17 cellular contexts compared by ENCODE assay signal in the genomic region with DNA sequence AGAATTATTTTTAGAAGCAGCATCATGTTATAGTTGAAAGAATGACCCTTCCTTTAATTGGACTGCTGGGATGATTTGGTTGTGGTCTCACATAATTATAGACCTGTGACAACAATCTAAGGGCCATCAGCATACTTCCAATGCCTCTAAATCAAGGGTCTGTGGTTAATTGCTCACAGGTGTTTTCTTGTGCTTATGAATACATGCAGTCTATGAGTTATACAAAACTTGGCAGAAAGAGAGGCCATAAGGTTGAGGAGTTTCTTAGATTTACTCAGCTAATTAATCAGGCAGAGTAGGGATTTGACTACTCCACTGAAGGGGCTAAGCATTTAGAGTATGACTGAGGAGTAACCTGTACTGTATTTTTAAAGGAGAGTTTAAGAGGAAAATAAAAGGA. TPM values are rescaled to one million over a fixed set of nuclear protein-coding genes. Genes with fewer than 3 reads are reported as not detected.
A peak's percentile ranks its signal among the peaks of the same experiment; 100 is the strongest.
DNase-seq lines count a peak whose midpoint lies in the region; ATAC-seq, FAIRE-seq and TF ChIP-seq lines count a peak whose summit lies in the region.
"Had no signal": no experiment of that assay in that cellular context is flagged by ENCODE, and none has a peak within 500 bp of the region (broad histone marks: within the 10 kb centered on the region; RNA-seq: fewer than 3 reads in every experiment).

No MANE protein-coding gene starts in this region.

- CTCF ChIA-PET in activated CD4-positive, alpha-beta memory T cell treated with anti-CD3 and anti-CD28 coated beads for 36 hours (lab: Charles Lee): no interaction called here

- H3K4me1 Mint-ChIP-seq in activated CD4-positive, alpha-beta memory T cell treated with anti-CD3 and anti-CD28 coated beads for 36 hours (ENCODE audit: low read depth): peaks cover 7% of the 10 kb centered on the region

- H3K36me3 Mint-ChIP-seq in activated CD4-positive, alpha-beta memory T cell treated with anti-CD3 and anti-CD28 coated beads for 36 hours: no peaks in the 10 kb centered on the region
- H3K36me3 Mint-ChIP-seq: neural progenitor cell had no signal

- peak; percentile 64 for ATAC-seq in GM21723 (IDR thresholded peaks at IDR 0.05; ENCODE audit: unreplicated experiment)
- no peak for ATAC-seq in GM19452 (IDR thresholded peaks at IDR 0.05; ENCODE audit: unreplicated experiment)
- ATAC-seq: body of pancreas had no signal

- H3K9me3 Mint-ChIP-seq in activated CD4-positive, alpha-beta memory T cell treated with anti-CD3 and anti-CD28 coated beads for 36 hours: no peaks in the 10 kb centered on the region
- H3K9me3 Mint-ChIP-seq: neural progenitor cell; stimulated activated naive CD8-positive, alpha-beta T cell treated with anti-CD3 and anti-CD28 coated beads, Interleukin-15, Interleukin-2, amounts not matched to agents 100 ng/mL and 50 ng/mL, for 24 hours had no signal

- H3K27ac Mint-ChIP-seq in activated CD4-positive, alpha-beta memory T cell treated with anti-CD3 and anti-CD28 coated beads for 36 hours: no peak overlapping the region
- H3K27ac Mint-ChIP-seq: neural progenitor cell; stimulated activated naive CD8-positive, alpha-beta T cell treated with anti-CD3 and anti-CD28 coated beads, Interleukin-15, Interleukin-2, amounts not matched to agents 100 ng/mL and 50 ng/mL, for 24 hours had no signal

- no peak for FAIRE-seq in H54 (lab: Jason Lieb, UNC)
- no peak for FAIRE-seq in GM19239 (lab: Jason Lieb, UNC)
- FAIRE-seq: GM18507 had no signal

- no peak overlapping the region for H3K4me3 Mint-ChIP-seq in activated CD4-positive, alpha-beta memory T cell treated with anti-CD3 and anti-CD28 coated beads for 36 hours
- H3K4me3 Mint-ChIP-seq: neural progenitor cell; stimulated activated naive CD8-positive, alpha-beta T cell treated with anti-CD3 and anti-CD28 coated beads, Interleukin-15, Interleukin-2, amounts not matched to agents 100 ng/mL and 50 ng/mL, for 24 hours had no signal

- peaks cover 5% of the 10 kb centered on the region for H3K27me3 Mint-ChIP-seq in activated CD4-positive, alpha-beta memory T cell treated with anti-CD3 and anti-CD28 coated beads for 36 hours

- TF ChIP-seq POLR2A in H54 (IDR thresholded peaks at IDR 0.05; ENCODE audit: low read depth, low read length): no peak

- intact Hi-C loops in activated CD4-positive, alpha-beta memory T cell treated with anti-CD3 and anti-CD28 coated beads for 36 hours (cut with micrococcal nuclease): loop anchor here (5.0 kb wide), 1 partner anchor 63 kb away; no protein-coding TSS in a partner anchor

- TF ChIP-seq CTCF in fibroblast of mammary gland (conservative IDR thresholded peaks at IDR 0.05; ENCODE audit: control insufficient read depth, insufficient read depth, low read depth, low read length): no peak

- POLR2A ChIA-PET in activated CD4-positive, alpha-beta memory T cell treated with anti-CD3 and anti-CD28 coated beads for 36 hours (lab: Charles Lee): no interaction called here

- DNase-seq in DMS79 treated with DMSO at 0.1 percent for 48 hours (lab: John Stamatoyannopoulos, UW) (peak; percentile 99), NCI-H2227 treated with DMSO at 0.1 percent for 48 hours (lab: John Stamatoyannopoulos, UW) (peak; percentile 7), fibroblast of mammary gland (ENCODE audit: low read depth) (peak; percentile 71), H54 (ENCODE audit: insufficient read length, low spot score) (no peak), GM19239 (ENCODE audit: insufficient read length, low spot score) (no peak)
- no peak for DNase-seq in activated CD4-positive, alpha-beta memory T cell treated with anti-CD3 and anti-CD28 coated beads for 36 hours
- DNase-seq: activated CD4-positive, CD25-positive, alpha-beta regulatory T cell; activated T-cell treated with anti-CD3 and anti-CD28 coated beads, Interleukin-2, amount 50 U/mL, for 1 hour; body of pancreas; C1 segment of cervical spinal cord; NCI-H1694 treated with DMSO at 0.1 percent for 48 hours; SW 1271 had no signal

- H3K4me3 ChIP-seq in fibroblast of mammary gland (ENCODE audit: control insufficient read depth, low read depth, low read length): no peak overlapping the region
- H3K4me3 ChIP-seq: body of pancreas, neural progenitor cell had no signal

RNA-seq across cellular contexts. Expression of a gene that starts 37.0 kb away (rescaled TPM):
- total RNA-seq in activated CD4-positive, alpha-beta memory T cell treated with anti-CD3 and anti-CD28 coated beads for 36 hours: 1 to 10 TPM; 3.2 to 3.4 TPM

Comparison
In these comparisons a context has a peak if more than half of its experiments do, and no peak if none do; other contexts are left out.
1. DNase-seq: peak in DMS79 treated with DMSO at 0.1 percent for 48 hours (single experiment), NCI-H2227 treated with DMSO at 0.1 percent for 48 hours (single experiment) and fibroblast of mammary gland (single experiment); none in H54 (single experiment), GM19239 (single experiment) and activated CD4-positive, alpha-beta memory T cell treated with anti-CD3 and anti-CD28 coated beads for 36 hours (single experiment).